Comparison of ENCODE assay signal across 1 cellular context in the genomic region with DNA sequence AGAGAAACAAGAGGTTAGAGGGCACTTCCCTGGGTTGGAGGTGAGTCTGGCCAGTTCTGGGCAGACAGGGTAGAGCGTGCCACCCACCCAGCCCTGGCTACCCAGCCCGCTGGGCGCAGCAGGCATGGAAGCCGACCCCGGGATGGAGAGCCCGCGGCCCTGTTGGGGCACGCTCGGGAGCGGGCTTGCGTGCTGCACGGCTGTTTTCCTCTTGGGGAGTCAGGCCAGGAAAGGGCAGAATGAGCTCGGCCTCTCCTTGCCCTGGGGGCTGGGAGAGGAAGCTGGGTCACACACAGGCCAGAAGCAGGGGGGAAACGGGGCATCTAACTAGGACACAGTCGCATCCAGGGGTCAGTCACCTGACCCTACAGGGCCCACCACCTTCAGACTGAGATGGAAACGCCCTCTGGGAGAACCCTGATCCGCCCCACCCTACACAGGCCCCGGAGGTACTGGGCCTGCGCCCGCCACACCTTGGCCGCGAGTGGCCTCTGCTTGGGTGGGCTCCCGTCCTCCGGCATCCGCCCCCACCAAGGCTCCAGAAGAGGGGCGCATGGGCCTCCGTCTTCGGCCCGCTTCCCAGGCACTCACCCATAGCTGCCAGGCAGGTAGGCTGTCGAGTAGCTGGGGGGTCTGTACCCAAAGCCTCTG.
A peak's percentile ranks its signal among the peaks of the same experiment; 100 is the strongest.
TF ChIP-seq lines count a peak whose summit lies in the region.

No MANE protein-coding gene starts in this region.

TF ChIP-seq in H1, 55 proteins besides CTCF, POLR2A, EP300 and RAD21:
- TF ChIP-seq ASH2L (IDR thresholded peaks at IDR 0.05; ENCODE audit: low read length) (no peak), PHF8 (conservative IDR thresholded peaks at IDR 0.05; ENCODE audit: low read depth, low read length) (0 out of 2 replicates have a peak, but pooled peaks have one; percentile 10), TCF12 (IDR thresholded peaks at IDR 0.05; ENCODE audit: low read depth, low read length) (no peak), RBBP5 (IDR thresholded peaks at IDR 0.05; ENCODE audit: borderline replicate concordance, low read depth, low read length) (no peak), SUZ12 (IDR thresholded peaks at IDR 0.05; ENCODE audit: low read length) (0 out of 2 replicates have a peak, but pooled peaks have one; percentile 27), TEAD4 (IDR thresholded peaks at IDR 0.05; ENCODE audit: low read depth, low read length) (no peak), GABPA (IDR thresholded peaks at IDR 0.05; ENCODE audit: borderline replicate concordance, insufficient read depth, low read length) (no peak), POLR2AphosphoS5 (IDR thresholded peaks at IDR 0.05; ENCODE audit: low read depth, low read length) (0 out of 2 replicates have a peak, but pooled peaks have one; percentile 8)
- TF ChIP-seq, protein P1, sequence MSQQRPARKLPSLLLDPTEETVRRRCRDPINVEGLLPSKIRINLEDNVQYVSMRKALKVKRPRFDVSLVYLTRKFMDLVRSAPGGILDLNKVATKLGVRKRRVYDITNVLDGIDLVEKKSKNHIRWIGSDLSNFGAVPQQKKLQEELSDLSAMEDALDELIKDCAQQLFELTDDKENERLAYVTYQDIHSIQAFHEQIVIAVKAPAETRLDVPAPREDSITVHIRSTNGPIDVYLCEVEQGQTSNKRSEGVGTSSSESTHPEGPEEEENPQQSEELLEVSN (IDR thresholded peaks at IDR 0.05): no peak
